ENCODE assay signal across 8 cellular contexts in genomic region chr1:161068306-161069200, GRCh38. TPM values are rescaled to one million over a fixed set of nuclear protein-coding genes. Genes with fewer than 3 reads are reported as not detected.
DNase-seq lines count a peak whose midpoint lies in the region; ATAC-seq and TF ChIP-seq lines count a peak whose summit lies in the region.

No MANE protein-coding gene starts in this region.

- DNase-seq in EH (ENCODE audit: low read depth) (peak; percentile 39), NOMO-1 treated with DMSO at 0.1 percent for 48 hours (lab: John Stamatoyannopoulos, UW; ENCODE audit: unreplicated experiment) (peak; percentile 92), iPS-NIHi11 (ENCODE audit: low spot score) (peak; percentile 53), D341Med (ENCODE audit: low spot score) (no peak), progenitor cell of endocrine pancreas (ENCODE audit: low spot score, unreplicated experiment) (no peak)
- DNase-seq in activated T-cell treated with anti-CD3 and anti-CD28 coated beads, Interleukin-2, amount 50 U/mL, for 72 hours = peak; percentile 80
- DNase-seq in stimulated activated CD4-positive, alpha-beta T cell treated with anti-CD3 and anti-CD28 coated beads, TNF-alpha, amount 100 ng/mL, for 4 hours (ENCODE audit: low read depth in 3 of 3) = peak; percentile 56 to 65 (median 56)

- peaks cover 75% of the 10 kb centered on the region for H3K4me1 Mint-ChIP-seq in activated T-cell treated with anti-CD3 and anti-CD28 coated beads, Interleukin-2, amount 50 U/mL, for 72 hours (ENCODE audit: low read depth)
- peaks cover 7% of the 10 kb centered on the region for H3K4me1 Mint-ChIP-seq in progenitor cell of endocrine pancreas (ENCODE audit: low read depth)

- TF ChIP-seq CTCF in progenitor cell of endocrine pancreas (IDR thresholded peaks at IDR 0.05; ENCODE audit: unreplicated experiment) = no peak

- no peaks in the 10 kb centered on the region for H3K27me3 Mint-ChIP-seq in activated T-cell treated with anti-CD3 and anti-CD28 coated beads, Interleukin-2, amount 50 U/mL, for 72 hours (ENCODE audit: low read depth)
- H3K27me3 Mint-ChIP-seq in progenitor cell of endocrine pancreas = peaks cover 19% of the 10 kb centered on the region

- H3K9me3 Mint-ChIP-seq in activated T-cell treated with anti-CD3 and anti-CD28 coated beads, Interleukin-2, amount 50 U/mL, for 72 hours = no peaks in the 10 kb centered on the region
- H3K9me3 Mint-ChIP-seq in progenitor cell of endocrine pancreas (ENCODE audit: low read depth) = no peaks in the 10 kb centered on the region

- H3K27ac Mint-ChIP-seq in activated T-cell treated with anti-CD3 and anti-CD28 coated beads, Interleukin-2, amount 50 U/mL, for 72 hours = peak overlapping the region; percentile 86
- no peak overlapping the region for H3K27ac Mint-ChIP-seq in progenitor cell of endocrine pancreas

- H3K36me3 Mint-ChIP-seq in activated T-cell treated with anti-CD3 and anti-CD28 coated beads, Interleukin-2, amount 50 U/mL, for 72 hours (ENCODE audit: insufficient read depth in 2 of 2) = peaks cover 23 to 25% of the 10 kb centered on the region in 2 donors
- no peaks in the 10 kb centered on the region for H3K36me3 Mint-ChIP-seq in progenitor cell of endocrine pancreas (ENCODE audit: insufficient read depth)

- H3K4me3 Mint-ChIP-seq in activated T-cell treated with anti-CD3 and anti-CD28 coated beads, Interleukin-2, amount 50 U/mL, for 72 hours = peak overlapping the region; percentile 87 to 100
- H3K4me3 Mint-ChIP-seq in progenitor cell of endocrine pancreas (ENCODE audit: low read depth) = no peak overlapping the region

- ATAC-seq in GM21737 (IDR thresholded peaks at IDR 0.05; ENCODE audit: unreplicated experiment) = peak; percentile 51
- ATAC-seq in activated T-cell treated with anti-CD3 and anti-CD28 coated beads, Interleukin-2, amount 50 U/mL, for 72 hours (replicated peaks in 1 of 2) = peak; percentile 64 to 71

RNA-seq across cellular contexts. Expression of gene ARHGAP30, which starts 1.1 kb away (rescaled TPM):
- total RNA-seq in activated T-cell treated with anti-CD3 and anti-CD28 coated beads, Interleukin-2, amount 50 U/mL, for 72 hours = 100 to 1,000 TPM; 192 to 198 TPM
- total RNA-seq in progenitor cell of endocrine pancreas = 0.20 TPM in 1 of 2 replicates, not detected in the other

RNA-seq across cellular contexts. Expression of gene NECTIN4, which starts 20.8 kb away (rescaled TPM):
- total RNA-seq in activated T-cell treated with anti-CD3 and anti-CD28 coated beads, Interleukin-2, amount 50 U/mL, for 72 hours = under 1 TPM in 1 of 2 donors, not detected in 1; 0.31 TPM
- total RNA-seq in progenitor cell of endocrine pancreas = 1.9 and 2.4 TPM in 2 replicates

RNA-seq across cellular contexts. Expression of gene USF1, which starts 22.8 kb away (rescaled TPM):
- 10 to 100 TPM; 52.3 to 57.5 TPM for total RNA-seq in activated T-cell treated with anti-CD3 and anti-CD28 coated beads, Interleukin-2, amount 50 U/mL, for 72 hours
- total RNA-seq in progenitor cell of endocrine pancreas = 79.9 and 88.7 TPM in 2 replicates

RNA-seq across cellular contexts. Expression of gene KLHDC9, which starts 29.6 kb away (rescaled TPM):
- total RNA-seq in activated T-cell treated with anti-CD3 and anti-CD28 coated beads, Interleukin-2, amount 50 U/mL, for 72 hours = 1 to 10 TPM; 5.7 to 7.1 TPM
- total RNA-seq in progenitor cell of endocrine pancreas = 14.7 and 16.7 TPM in 2 replicates

RNA-seq across cellular contexts. Expression of gene TSTD1, which starts 29.8 kb away (rescaled TPM):
- total RNA-seq in activated T-cell treated with anti-CD3 and anti-CD28 coated beads, Interleukin-2, amount 50 U/mL, for 72 hours = 10 to 100 TPM; 46.3 to 78.0 TPM
- total RNA-seq in progenitor cell of endocrine pancreas = 52.0 and 54.7 TPM in 2 replicates

Comparison
In these comparisons a context has a peak if more than half of its experiments do, and no peak if none do; other contexts are left out.
1. DNase-seq: peak in EH (single experiment), NOMO-1 treated with DMSO at 0.1 percent for 48 hours (single experiment), activated T-cell treated with anti-CD3 and anti-CD28 coated beads, Interleukin-2, amount 50 U/mL, for 72 hours (2 of 2), iPS-NIHi11 (single experiment) and stimulated activated CD4-positive, alpha-beta T cell treated with anti-CD3 and anti-CD28 coated beads, TNF-alpha, amount 100 ng/mL, for 4 hours (3 of 3); none in D341Med (single experiment) and progenitor cell of endocrine pancreas (single experiment).
2. RNA of gene ARHGAP30, which starts 1.1 kb away (total RNA-seq): 192 to 198 TPM in activated T-cell treated with anti-CD3 and anti-CD28 coated beads, Interleukin-2, amount 50 U/mL, for 72 hours; 0.20 TPM in progenitor cell of endocrine pancreas; every median in the first group is over 100 times any median in the second.